ENCODE assay signal across 9 cellular contexts in the genomic region with DNA sequence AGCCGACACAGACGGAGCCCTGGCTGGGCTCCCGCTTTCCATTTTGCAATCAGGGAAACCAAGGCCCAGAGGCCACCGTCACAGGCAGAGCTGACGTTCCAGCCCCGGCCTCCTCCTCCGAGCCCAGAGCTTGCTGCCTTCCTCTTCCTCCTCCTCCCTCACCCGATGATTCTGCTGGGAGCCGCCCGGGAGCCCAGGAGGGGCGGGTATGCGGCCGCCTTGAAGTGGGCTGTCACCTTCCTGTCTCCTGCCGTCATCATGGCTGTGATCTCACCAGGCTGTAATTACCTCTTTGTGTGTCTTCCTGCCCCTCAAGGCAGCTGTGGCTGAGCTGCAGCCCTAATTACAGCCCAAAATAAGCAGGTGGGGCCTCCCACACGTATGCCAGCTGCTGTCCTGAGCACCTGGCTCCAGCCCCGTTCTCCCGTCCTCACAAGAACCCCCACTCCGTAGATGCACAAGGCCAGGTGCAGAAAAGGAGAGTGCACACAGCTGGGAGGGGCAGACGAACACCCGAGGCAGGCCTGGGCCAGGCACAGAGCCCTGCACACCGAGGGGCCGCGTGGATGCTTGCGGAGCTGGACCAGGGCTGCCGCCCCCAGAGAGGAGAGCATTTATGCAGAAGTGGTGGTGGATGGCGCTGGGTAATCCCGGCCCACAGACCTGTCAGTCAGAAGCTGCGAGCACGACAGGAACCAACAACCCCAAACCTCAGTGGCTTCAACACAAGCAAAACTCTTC. TPM values are rescaled to one million over a fixed set of nuclear protein-coding genes. Genes with fewer than 3 reads are reported as not detected.
DNase-seq lines count a peak whose midpoint lies in the region; ATAC-seq and TF ChIP-seq lines count a peak whose summit lies in the region.
"Had no signal": no experiment of that assay in that cellular context is flagged by ENCODE, and none has a peak within 500 bp of the region (broad histone marks: within the 10 kb centered on the region; RNA-seq: fewer than 3 reads in every experiment).

No MANE protein-coding gene starts in this region.

- no peaks in the 10 kb centered on the region for H3K9me3 Mint-ChIP-seq in T-cell

- peaks cover 5% of the 10 kb centered on the region for H3K36me3 Mint-ChIP-seq in T-cell

- peaks cover 15% of the 10 kb centered on the region for H3F3A ChIP-seq in MM.1S (ENCODE audit: insufficient read depth, low read length)

- H3K36me3 ChIP-seq in A673 (ENCODE audit: insufficient read depth, low read length, poor library complexity, severe bottlenecking) (peaks cover 7% of the 10 kb centered on the region), MM.1S (replicated peaks; ENCODE audit: insufficient read depth, low read length) (no peaks in the 10 kb centered on the region), adipocyte (ENCODE audit: control insufficient read depth, insufficient read depth, low read length, severe bottlenecking) (peaks cover 15% of the 10 kb centered on the region)

- no peaks in the 10 kb centered on the region for H3K27me3 Mint-ChIP-seq in T-cell

- H3K9ac ChIP-seq in MM.1S (ENCODE audit: low read length) (peak overlapping the region; percentile 68), adipocyte (ENCODE audit: low read length) (peak overlapping the region; percentile 68)

- ATAC-seq in T-cell (replicated peaks in 1 of 4) = peak; percentile 61 to 70 (median 63)
- ATAC-seq in GM18909 (IDR thresholded peaks at IDR 0.05; ENCODE audit: poor library complexity, unreplicated experiment) = no peak
- no peak for ATAC-seq in HG03045 (IDR thresholded peaks at IDR 0.05; ENCODE audit: unreplicated experiment)

- TF ChIP-seq CTCF in A673 (conservative IDR thresholded peaks at IDR 0.05; ENCODE audit: low read depth, low read length) (no peak), MM.1S (IDR thresholded peaks at IDR 0.05; ENCODE audit: low read length) (no peak)

- H3K79me2 ChIP-seq in MM.1S (ENCODE audit: low read length) = peaks cover 14% of the 10 kb centered on the region

- peaks cover 24% of the 10 kb centered on the region for H3K4me1 ChIP-seq in A673 (ENCODE audit: insufficient read depth, low read length, poor library complexity, severe bottlenecking)
- H3K4me1 ChIP-seq in MM.1S (ENCODE audit: low read length) = peaks cover 14% of the 10 kb centered on the region; the same call in 1 of the 2 replicates
- H3K4me1 ChIP-seq in adipocyte (ENCODE audit: control insufficient read depth, insufficient read depth, low read length) = peaks cover 23% of the 10 kb centered on the region

- peak overlapping the region; percentile 48 for H2AFZ ChIP-seq in MM.1S (ENCODE audit: low read length)

- intact Hi-C loops in A673 (cut with micrococcal nuclease; ENCODE audit: unreplicated experiment) = no loop called here

- POLR2A ChIA-PET in A673 (lab: Charles Lee; ENCODE audit: low non-redundant PET) = interaction anchor here (1.2 kb wide), 1 partner anchor 20 kb away, joined by 3 read pairs; a partner anchor contains a TSS
- POLR2A ChIA-PET in T-cell (lab: Charles Lee) = interaction anchor here in 1 of 2 donors (0.6 to 0.9 kb wide), 2 partner anchors 21 to 758 kb away, joined by 3 to 7 read pairs; a partner anchor contains a TSS

- H3K27me3 ChIP-seq in A673 (replicated peaks; ENCODE audit: insufficient read depth, low read depth, low read length, poor library complexity) (no peaks in the 10 kb centered on the region), MM.1S (replicated peaks; ENCODE audit: insufficient read depth, low read length) (no peaks in the 10 kb centered on the region), adipocyte (replicated peaks; ENCODE audit: control insufficient read depth, insufficient read depth, low read length) (no peaks in the 10 kb centered on the region)

- H3K4me1 Mint-ChIP-seq in T-cell = peaks cover 46 to 62% (median 55%) of the 10 kb centered on the region in 3 donors

- peak overlapping the region; percentile 85 for H3K27ac ChIP-seq in A673 (ENCODE audit: low read depth, low read length, poor library complexity, severe bottlenecking)
- peak overlapping the region; percentile 88 for H3K27ac ChIP-seq in MM.1S (ENCODE audit: low read length)
- H3K27ac ChIP-seq: C4-2B had no signal

- H3K9me2 ChIP-seq in MM.1S (replicated peaks; ENCODE audit: insufficient read depth, low read length) = no peaks in the 10 kb centered on the region

- peak overlapping the region; percentile 97 to 99 for H3K27ac Mint-ChIP-seq in T-cell

- no TSS peak for BruUV-seq in A673 (replicated peaks; lab: Mats Ljungman, UMichigan)

- peak overlapping the region; percentile 78 to 96 (median 82) for H3K4me3 Mint-ChIP-seq in T-cell

- CTCF ChIA-PET in A673 (lab: Charles Lee) (interaction anchor here (0.7 to 2.3 kb wide), 9 partner anchors 11 to 243 kb away, joined by 3 to 16 read pairs (median 5); a partner anchor contains a TSS), T-cell (lab: Charles Lee) (interaction anchor here (0.6 to 2.4 kb wide), 6 partner anchors 11 to 102 kb away, joined by 3 to 36 read pairs (median 4); a partner anchor contains a TSS)

- DNase-seq in A673 (ENCODE audit: low spot score) = peak; percentile 84
- peak; percentile 94 for DNase-seq in MM.1S
- DNase-seq in T-cell = peak; percentile 67 to 97 (median 91)
- peak; percentile 76 for DNase-seq in adipocyte (ENCODE audit: low read depth)
- DNase-seq in islet precursor cell = peak; percentile 97
- peak; percentile 75 for DNase-seq in stimulated activated CD8-positive, alpha-beta memory T cell treated with anti-CD3 and anti-CD28 coated beads, Interleukin-12 subunit alpha, Interleukin-12 subunit beta, amount 100 ng/mL, for 1 hour (ENCODE audit: low read depth)

- H3K4me2 ChIP-seq in MM.1S (ENCODE audit: low read depth, low read length) = peak overlapping the region; percentile 87

- H3K9me3 ChIP-seq in A673 (ENCODE audit: low read depth, low read length, poor library complexity, severe bottlenecking) = no peaks in the 10 kb centered on the region
- no peaks in the 10 kb centered on the region for H3K9me3 ChIP-seq in MM.1S (replicated peaks; ENCODE audit: insufficient read depth, low read length)
- no peaks in the 10 kb centered on the region for H3K9me3 ChIP-seq in adipocyte (ENCODE audit: control insufficient read depth, low read length)

- H4K20me1 ChIP-seq in MM.1S (ENCODE audit: insufficient read depth, low read length) = no peaks in the 10 kb centered on the region

- H3K4me3 ChIP-seq in A673 (ENCODE audit: low read depth, low read length, poor library complexity, severe bottlenecking) (peak overlapping the region; percentile 29), MM.1S (ENCODE audit: low read length) (peak overlapping the region; percentile 47), adipocyte (ENCODE audit: low read length) (no peak overlapping the region)

RNA-seq across cellular contexts. Expression of a gene that starts 4.0 kb away (rescaled TPM):
- total RNA-seq in A673 (2021) (20.7 and 22.2 TPM in 2 replicates), T-cell (10 to 100 TPM; 22.2 to 44.4 (median 39.4) TPM)

RNA-seq across cellular contexts. Expression of a gene that starts 15.0 kb away (rescaled TPM):
- total RNA-seq in A673 (2021) (0.59 and 0.84 TPM in 2 replicates), T-cell (1 to 10 TPM in 3 of 5 donors, under 1 TPM in 2; 0.40 to 1.6 (median 1.4) TPM)

RNA-seq across cellular contexts. Expression of a gene that starts 20.3 kb away (rescaled TPM):
- total RNA-seq in A673 (2021) = 109 and 113 TPM in 2 replicates
- total RNA-seq in T-cell = 10 to 100 TPM; 35.4 to 52.6 (median 51.3) TPM

RNA-seq across cellular contexts. Expression of a gene that starts 32.6 kb away (rescaled TPM):
- total RNA-seq in A673 (2021) (1.0 and 2.5 TPM in 2 replicates), T-cell (10 to 100 TPM; 66.2 to 91.0 (median 78.6) TPM)

RNA-seq across cellular contexts. Expression of a gene that starts 50.4 kb away (rescaled TPM):
- total RNA-seq in A673 (2021) (1.1 and 2.0 TPM in 2 replicates), T-cell (1 to 10 TPM in 4 of 5 donors, under 1 TPM in 1; 0.66 to 4.4 (median 3.4) TPM)

Comparison
In these comparisons a context has a peak if more than half of its experiments do, and no peak if none do; other contexts are left out.
1. ATAC-seq: peak in T-cell (4 of 4); none in GM18909 (single experiment) and HG03045 (single experiment).
2. Peak in every context shown above with its lines, with median percentiles within 50 percentile points of each other: DNase-seq.